ENCODE assay signal across 25 cellular contexts in the genomic region with DNA sequence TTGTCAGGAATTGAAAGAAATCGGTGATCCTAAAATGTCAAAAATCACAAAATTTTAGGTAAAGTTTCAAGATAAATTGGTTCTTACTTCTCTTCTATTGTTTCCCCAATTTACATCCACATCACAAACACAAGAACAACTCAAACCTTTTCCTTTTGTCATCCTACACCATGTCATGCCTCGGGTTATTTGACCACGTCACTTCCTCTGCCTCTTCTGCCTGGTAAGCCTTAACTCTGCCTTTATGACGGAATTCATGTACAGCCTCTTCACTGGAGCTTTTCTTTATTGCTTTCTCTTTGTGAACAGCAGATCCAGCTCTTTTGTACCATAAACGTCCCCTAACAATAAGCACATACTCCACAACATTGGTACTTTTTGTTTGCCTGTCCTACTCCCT.
"Had no signal": no experiment of that assay in that cellular context is flagged by ENCODE, and none has a peak within 500 bp of the region (broad histone marks: within the 10 kb centered on the region; RNA-seq: fewer than 3 reads in every experiment).

No MANE protein-coding gene starts in this region.

- H3K9me3 ChIP-seq: esophagus muscularis mucosa, gastroesophageal sphincter, prostate gland, right atrium auricular region, sigmoid colon, stomach, thyroid gland, vagina had no signal

- H3K4me1 ChIP-seq: esophagus muscularis mucosa, foreskin keratinocyte, gastroesophageal sphincter, heart left ventricle, prostate gland, right atrium auricular region, sigmoid colon, stomach, thyroid gland, vagina had no signal

- H3K4me3 ChIP-seq: esophagus muscularis mucosa, gastroesophageal sphincter, heart left ventricle, hepatocyte, lung, prostate gland, right atrium auricular region, sigmoid colon, stomach, thyroid gland, vagina had no signal

- H3K27ac Mint-ChIP-seq: memory B cell; natural killer cell; stimulated activated effector memory CD8-positive, alpha-beta T cell treated with anti-CD3 and anti-CD28 coated beads, Interleukin-12 subunit alpha, Interleukin-12 subunit beta, amount 100 ng/mL, for 72 hours had no signal

- FAIRE-seq: endothelial cell of umbilical vein, kidney had no signal

- H3K36me3 ChIP-seq: esophagus muscularis mucosa, gastroesophageal sphincter, heart left ventricle, prostate gland, right atrium auricular region, sigmoid colon, stomach, thyroid gland, vagina had no signal

- H3K79me2 ChIP-seq: hepatocyte had no signal

- H3K27me3 ChIP-seq: esophagus muscularis mucosa, foreskin keratinocyte, gastroesophageal sphincter, heart left ventricle, hepatocyte, right atrium auricular region, sigmoid colon, stomach, thyroid gland, vagina had no signal

- H3K27ac ChIP-seq: esophagus muscularis mucosa, foreskin keratinocyte, gastroesophageal sphincter, heart left ventricle, hepatocyte, prostate gland, right atrium auricular region, sigmoid colon, stomach, thyroid gland, vagina had no signal

- H3K4me1 Mint-ChIP-seq: memory B cell; natural killer cell; stimulated activated effector memory CD8-positive, alpha-beta T cell treated with anti-CD3 and anti-CD28 coated beads, Interleukin-12 subunit alpha, Interleukin-12 subunit beta, amount 100 ng/mL, for 72 hours had no signal

- H2AFZ ChIP-seq: hepatocyte had no signal

- ATAC-seq: foreskin keratinocyte; gastroesophageal sphincter; heart left ventricle; left lobe of liver; natural killer cell; stimulated activated effector memory CD8-positive, alpha-beta T cell treated with anti-CD3 and anti-CD28 coated beads, Interleukin-12 subunit alpha, Interleukin-12 subunit beta, amount 100 ng/mL, for 72 hours had no signal

- H3K4me3 Mint-ChIP-seq: memory B cell; natural killer cell; stimulated activated effector memory CD8-positive, alpha-beta T cell treated with anti-CD3 and anti-CD28 coated beads, Interleukin-12 subunit alpha, Interleukin-12 subunit beta, amount 100 ng/mL, for 72 hours had no signal

- H3K4me2 ChIP-seq: hepatocyte had no signal

- DNase-seq: dermis blood vessel endothelial cell; effector memory CD4-positive, alpha-beta T cell; foreskin keratinocyte; heart left ventricle; kidney; natural killer cell; nucleus accumbens; sigmoid colon; stimulated activated CD4-positive, alpha-beta T cell treated with anti-CD3 and anti-CD28 coated beads, Interleukin-2, amount 100 ng/mL, for 24 hours; stimulated activated CD4-positive, alpha-beta T cell treated with anti-CD3 and anti-CD28 coated beads, Interleukin-4, amount 100 ng/mL, for 24 hours; stimulated activated naive CD4-positive, alpha-beta T cell treated with Interleukin-2 at 50 U/mL for 16 hours; stomach; thyroid gland; trophoblast cell had no signal

- H3K36me3 Mint-ChIP-seq: memory B cell; natural killer cell; stimulated activated effector memory CD8-positive, alpha-beta T cell treated with anti-CD3 and anti-CD28 coated beads, Interleukin-12 subunit alpha, Interleukin-12 subunit beta, amount 100 ng/mL, for 72 hours had no signal
